8 cellular contexts compared by ENCODE assay signal in the genomic region with DNA sequence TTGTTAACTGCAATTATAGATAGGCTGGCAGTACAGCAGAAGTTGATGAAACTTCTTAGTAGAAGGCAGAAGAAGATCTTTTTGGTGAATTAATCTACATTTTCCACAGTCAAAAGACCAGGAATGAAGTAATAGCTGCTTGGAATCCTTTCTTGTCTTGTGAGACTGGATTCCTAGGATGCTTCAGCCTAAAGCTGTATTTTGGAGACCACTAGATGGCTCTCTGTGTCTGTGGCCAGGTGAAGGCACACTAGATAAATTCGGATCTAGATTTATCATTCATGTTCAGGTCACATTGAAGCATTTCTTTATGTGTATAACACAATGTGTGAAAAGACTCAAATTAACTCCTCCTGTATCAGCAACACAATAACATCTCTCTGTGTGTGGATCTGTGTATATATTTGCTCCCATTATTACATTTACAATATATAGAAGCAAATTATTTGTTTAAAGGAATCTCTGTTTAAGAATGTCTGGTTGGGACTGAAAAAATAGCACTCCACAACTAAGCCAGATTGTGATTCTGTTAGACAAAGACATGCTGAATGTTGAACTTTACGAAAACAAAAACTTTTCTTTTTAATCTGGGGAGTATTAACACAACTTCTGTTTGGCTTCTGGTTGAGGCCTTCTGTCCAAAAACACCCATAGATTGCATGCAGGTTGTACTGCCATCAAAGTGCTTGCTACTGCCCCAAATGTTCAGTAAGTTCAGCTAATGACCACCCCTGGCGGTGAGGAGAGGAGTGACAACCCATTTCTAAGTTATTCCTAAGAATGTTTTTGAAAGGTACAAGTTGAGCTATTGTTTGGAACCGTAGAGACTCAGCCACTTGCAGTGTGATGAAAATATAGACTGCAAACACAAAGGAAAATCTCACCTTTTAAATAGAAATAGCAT. TPM values are rescaled to one million over a fixed set of nuclear protein-coding genes. Genes with fewer than 3 reads are reported as not detected.
A peak's percentile ranks its signal among the peaks of the same experiment; 100 is the strongest.
DNase-seq lines count a peak whose midpoint lies in the region; ATAC-seq lines count a peak whose summit lies in the region.
"Had no signal": no experiment of that assay in that cellular context is flagged by ENCODE, and none has a peak within 500 bp of the region (broad histone marks: within the 10 kb centered on the region; RNA-seq: fewer than 3 reads in every experiment).

No MANE protein-coding gene starts in this region.

- no peak overlapping the region for H3K4me3 Mint-ChIP-seq in T-helper 2 cell treated with Interferon-gamma antibody and Interleukin-4, amounts not matched to agents 5 μg/mL and 100 μg/mL, for 36 hours

- DNase-seq in DMS53 (lab: John Stamatoyannopoulos, UW) (peak; percentile 56), NCI-H524 treated with DMSO at 0.1 percent for 48 hours (lab: John Stamatoyannopoulos, UW) (peak; percentile 30), dermis blood vessel endothelial cell (peak; percentile 12), pons (ENCODE audit: low spot score) (peak; percentile 40)
- DNase-seq in T-helper 2 cell treated with Interferon-gamma antibody and Interleukin-4, amounts not matched to agents 5 μg/mL and 100 μg/mL, for 36 hours (ENCODE audit: low spot score), result no peak

- no peak overlapping the region for H3K27ac Mint-ChIP-seq in T-helper 2 cell treated with Interferon-gamma antibody and Interleukin-4, amounts not matched to agents 5 μg/mL and 100 μg/mL, for 36 hours

- H3K4me1 Mint-ChIP-seq in T-helper 2 cell treated with Interferon-gamma antibody and Interleukin-4, amounts not matched to agents 5 μg/mL and 100 μg/mL, for 36 hours (ENCODE audit: low read depth), result no peaks in the 10 kb centered on the region

- peak; percentile 82 for ATAC-seq in GM18861 (IDR thresholded peaks at IDR 0.05; ENCODE audit: unreplicated experiment)
- ATAC-seq in HG02973 (IDR thresholded peaks at IDR 0.05; ENCODE audit: unreplicated experiment), result peak; percentile 99

- peaks cover 5% of the 10 kb centered on the region for H3K27me3 Mint-ChIP-seq in T-helper 2 cell treated with Interferon-gamma antibody and Interleukin-4, amounts not matched to agents 5 μg/mL and 100 μg/mL, for 36 hours (ENCODE audit: low read depth)

- no peaks in the 10 kb centered on the region for H3K9me3 Mint-ChIP-seq in T-helper 2 cell treated with Interferon-gamma antibody and Interleukin-4, amounts not matched to agents 5 μg/mL and 100 μg/mL, for 36 hours

- H3K36me3 Mint-ChIP-seq in T-helper 2 cell treated with Interferon-gamma antibody and Interleukin-4, amounts not matched to agents 5 μg/mL and 100 μg/mL, for 36 hours (ENCODE audit: low read depth), result no peaks in the 10 kb centered on the region

RNA-seq across cellular contexts. Expression of a gene that starts 10.6 kb away (rescaled TPM):
- not detected in 2 replicates for total RNA-seq in dermis blood vessel endothelial cell
- total RNA-seq: activated CD8-positive, alpha-beta memory T cell treated with anti-CD3 and anti-CD28 coated beads for 36 hours had no signal
